In genomic region chr15:92074646-92075045, GRCh38 we compare ENCODE assay signal across 15 cellular contexts.
DNase-seq lines count a peak whose midpoint lies in the region; ATAC-seq and TF ChIP-seq lines count a peak whose summit lies in the region.
"Had no signal": no experiment of that assay in that cellular context is flagged by ENCODE, and none has a peak within 500 bp of the region (broad histone marks: within the 10 kb centered on the region; RNA-seq: fewer than 3 reads in every experiment).

No MANE protein-coding gene starts in this region.

- H3K27me3 ChIP-seq in body of pancreas = no peaks in the 10 kb centered on the region

- DNase-seq in AG10803 (ENCODE audit: low read depth) (peak; percentile 45), HT1080 (ENCODE audit: low read depth) (peak; percentile 76), body of pancreas (peak; percentile 21 to 49 (median 44)), kidney tubule cell (ENCODE audit: low spot score) (peak; percentile 93), NOMO-1 treated with DMSO at 0.1 percent for 48 hours (lab: John Stamatoyannopoulos, UW; ENCODE audit: unreplicated experiment) (no peak), NCI-H128 (lab: John Stamatoyannopoulos, UW; ENCODE audit: unreplicated experiment) (no peak), DMS114 treated with DMSO at 0.1 percent for 48 hours (lab: John Stamatoyannopoulos, UW; ENCODE audit: unreplicated experiment) (no peak), hypothalamus (lab: John Stamatoyannopoulos, UW) (no peak)
- DNase-seq: activated gamma-delta T cell treated with Interleukin-2 at 50 U/mL for 16 hours; COR-L47; effector memory CD4-positive, alpha-beta T cell; left colon; NCI-H2081 treated with DMSO at 0.1 percent for 48 hours; SHP77 treated with DMSO at 0.1 percent for 48 hours had no signal

- intact Hi-C loops in body of pancreas (cut with DNase I) = no loop called here

- ATAC-seq in body of pancreas = peak; percentile 43
- ATAC-seq: left colon had no signal

- peaks cover under 1% of the 10 kb centered on the region for H3K4me1 ChIP-seq in body of pancreas
- H3K4me1 ChIP-seq: parathyroid adenoma had no signal

- no peaks in the 10 kb centered on the region for H3K9me3 ChIP-seq in body of pancreas

- no peak for TF ChIP-seq CTCF in AG10803 (conservative IDR thresholded peaks at IDR 0.05; ENCODE audit: low read length)
- TF ChIP-seq CTCF in body of pancreas (IDR thresholded peaks at IDR 0.05) = no peak

- H3K36me3 ChIP-seq in body of pancreas (replicated peaks in 1 of 2; ENCODE audit: insufficient read depth in 1 of 2, low read depth in 2 of 2) = no peaks in the 10 kb centered on the region

- WGBS in body of pancreas, 2 donors = 28 to 37% methylated on average over 5 of the region's 5 CpGs

- H3K4me3 ChIP-seq in AG10803 (ENCODE audit: low read length) (no peak overlapping the region), body of pancreas (no peak overlapping the region)

- H3K27ac ChIP-seq in body of pancreas = no peak overlapping the region
- H3K27ac ChIP-seq: parathyroid adenoma had no signal

- TF ChIP-seq POLR2A in body of pancreas (IDR thresholded peaks at IDR 0.05) = no peak

Comparison
In these comparisons a context has a peak if more than half of its experiments do, and no peak if none do; other contexts are left out.
1. DNase-seq: peak in AG10803 (single experiment), HT1080 (single experiment), body of pancreas (4 of 4) and kidney tubule cell (single experiment); none in NOMO-1 treated with DMSO at 0.1 percent for 48 hours (single experiment), NCI-H128 (single experiment), DMS114 treated with DMSO at 0.1 percent for 48 hours (single experiment) and hypothalamus (0 of 51).